12 cellular contexts compared by ENCODE assay signal in genomic region chr6:142542704-142543233, GRCh38.
DNase-seq lines count a peak whose midpoint lies in the region; ATAC-seq and TF ChIP-seq lines count a peak whose summit lies in the region.
"Had no signal": no experiment of that assay in that cellular context is flagged by ENCODE, and none has a peak within 500 bp of the region (broad histone marks: within the 10 kb centered on the region; RNA-seq: fewer than 3 reads in every experiment).

No MANE protein-coding gene starts in this region.

- peak; percentile 23 for DNase-seq in ELF-1 (ENCODE audit: low read depth, low spot score)
- peak; percentile 78 for DNase-seq in RWPE2 (ENCODE audit: low spot score)
- DNase-seq in fibroblast of the conjunctiva (ENCODE audit: low read depth): peak; percentile 53
- DNase-seq in psoas muscle: peak; percentile 54 to 55
- DNase-seq in KG1 (lab: John Stamatoyannopoulos, UW): no peak
- DNase-seq in stimulated activated naive B cell treated with anti-CD40 and anti-IgM and Interleukin-4, amounts not matched to agents 10 μg/mL and 1 μg/mL and 100 μg/mL, for 72 hours: no peak
- DNase-seq: effector CD8-positive, alpha-beta T cell; NCI-H774 had no signal

- H3K4me3 ChIP-seq in RWPE2 (ENCODE audit: severe bottlenecking): no peak overlapping the region
- H3K4me3 ChIP-seq in psoas muscle: no peak overlapping the region
- H3K4me3 ChIP-seq: thoracic aorta had no signal

- H3K36me3 ChIP-seq in RWPE2 (ENCODE audit: low read depth) (no peaks in the 10 kb centered on the region), psoas muscle (ENCODE audit: insufficient read depth in 1 of 2, low read depth in 1 of 2) (no peaks in the 10 kb centered on the region)
- H3K36me3 ChIP-seq: thoracic aorta had no signal

- no peaks in the 10 kb centered on the region for H3K4me1 Mint-ChIP-seq in stimulated activated naive B cell treated with anti-CD40 and anti-IgM and Interleukin-4, amounts not matched to agents 10 μg/mL and 1 μg/mL and 100 μg/mL, for 72 hours

- ATAC-seq in RWPE2 (ENCODE audit: low read depth): peak; percentile 84
- no peak for ATAC-seq in psoas muscle
- ATAC-seq in GM18909 (IDR thresholded peaks at IDR 0.05; ENCODE audit: poor library complexity, unreplicated experiment): no peak
- no peak for ATAC-seq in stimulated activated naive B cell treated with anti-CD40 and anti-IgM and Interleukin-4, amounts not matched to agents 10 μg/mL and 1 μg/mL and 100 μg/mL, for 72 hours (replicated peaks)
- no peak for ATAC-seq in GM19035 (IDR thresholded peaks at IDR 0.05; ENCODE audit: unreplicated experiment)
- ATAC-seq: activated T-helper 17 cell treated with anti-CD3 and anti-CD28 coated beads, Interleukin-2, amount 50 U/mL, for 72 hours had no signal

- intact Hi-C loops in psoas muscle (cut with DNase I): no loop called here

- H3K27ac Mint-ChIP-seq in stimulated activated naive B cell treated with anti-CD40 and anti-IgM and Interleukin-4, amounts not matched to agents 10 μg/mL and 1 μg/mL and 100 μg/mL, for 72 hours: no peak overlapping the region
- H3K27ac Mint-ChIP-seq: activated T-helper 17 cell treated with anti-CD3 and anti-CD28 coated beads, Interleukin-2, amount 50 U/mL, for 72 hours had no signal

- H3K9me3 ChIP-seq in RWPE2 (ENCODE audit: severe bottlenecking) (no peaks in the 10 kb centered on the region), psoas muscle (no peaks in the 10 kb centered on the region)
- H3K9me3 ChIP-seq: thoracic aorta had no signal

- H3K27me3 Mint-ChIP-seq in stimulated activated naive B cell treated with anti-CD40 and anti-IgM and Interleukin-4, amounts not matched to agents 10 μg/mL and 1 μg/mL and 100 μg/mL, for 72 hours: peaks cover 3 to 5% of the 10 kb centered on the region in 2 donors

- H3K27ac ChIP-seq in RWPE2 (ENCODE audit: poor library complexity, severe bottlenecking) (no peak overlapping the region), psoas muscle (no peak overlapping the region)
- H3K27ac ChIP-seq: thoracic aorta had no signal

- TF ChIP-seq CTCF in RWPE2 (IDR thresholded peaks at IDR 0.05; ENCODE audit: poor library complexity, severe bottlenecking) (no peak), psoas muscle (IDR thresholded peaks at IDR 0.05) (no peak)

- H3K4me1 ChIP-seq in RWPE2 (ENCODE audit: insufficient read depth, poor library complexity, severe bottlenecking): peaks cover 6% of the 10 kb centered on the region
- no peaks in the 10 kb centered on the region for H3K4me1 ChIP-seq in psoas muscle

- no peak overlapping the region for H3K4me3 Mint-ChIP-seq in stimulated activated naive B cell treated with anti-CD40 and anti-IgM and Interleukin-4, amounts not matched to agents 10 μg/mL and 1 μg/mL and 100 μg/mL, for 72 hours
- H3K4me3 Mint-ChIP-seq: activated T-helper 17 cell treated with anti-CD3 and anti-CD28 coated beads, Interleukin-2, amount 50 U/mL, for 72 hours had no signal

- H3K9me3 Mint-ChIP-seq in stimulated activated naive B cell treated with anti-CD40 and anti-IgM and Interleukin-4, amounts not matched to agents 10 μg/mL and 1 μg/mL and 100 μg/mL, for 72 hours: peaks cover 3 to 4% of the 10 kb centered on the region in 2 donors
- H3K9me3 Mint-ChIP-seq: activated T-helper 17 cell treated with anti-CD3 and anti-CD28 coated beads, Interleukin-2, amount 50 U/mL, for 72 hours had no signal

- H3K27me3 ChIP-seq in RWPE2 (ENCODE audit: insufficient read depth, poor library complexity, severe bottlenecking): no peaks in the 10 kb centered on the region
- H3K27me3 ChIP-seq in psoas muscle (ENCODE audit: insufficient read depth in 3 of 3, low read length in 2 of 3): no peaks in the 10 kb centered on the region

- no peaks in the 10 kb centered on the region for H3K36me3 Mint-ChIP-seq in stimulated activated naive B cell treated with anti-CD40 and anti-IgM and Interleukin-4, amounts not matched to agents 10 μg/mL and 1 μg/mL and 100 μg/mL, for 72 hours

- 78 to 86% (median 83%) methylated on average over 14 of the region's 14 CpGs for WGBS in psoas muscle, 3 donors

Comparison
In these comparisons a context has a peak if more than half of its experiments do, and no peak if none do; other contexts are left out.
1. DNase-seq: peak in ELF-1 (single experiment), RWPE2 (single experiment), fibroblast of the conjunctiva (single experiment) and psoas muscle (2 of 2); none in KG1 (single experiment) and stimulated activated naive B cell treated with anti-CD40 and anti-IgM and Interleukin-4, amounts not matched to agents 10 μg/mL and 1 μg/mL and 100 μg/mL, for 72 hours (single experiment).